Comparison of ENCODE assay signal across 15 cellular contexts in genomic region chr5:118722165-118723020, GRCh38.
DNase-seq lines count a peak whose midpoint lies in the region; ATAC-seq and TF ChIP-seq lines count a peak whose summit lies in the region.
"Had no signal": no experiment of that assay in that cellular context is flagged by ENCODE, and none has a peak within 500 bp of the region (broad histone marks: within the 10 kb centered on the region; RNA-seq: fewer than 3 reads in every experiment).

No MANE protein-coding gene starts in this region.

- ATAC-seq in GM19438 (IDR thresholded peaks at IDR 0.05; ENCODE audit: low read depth, unreplicated experiment), result peak; percentile 53
- ATAC-seq in HG02763 (IDR thresholded peaks at IDR 0.05; ENCODE audit: unreplicated experiment), result peak; percentile 60
- ATAC-seq in HG03432 (IDR thresholded peaks at IDR 0.05; ENCODE audit: unreplicated experiment), result peak; percentile 68
- ATAC-seq: A549 had no signal

- in situ Hi-C loops in KBM-7 (cut with MboI; ENCODE audit: low pct_unique_long_range_greater_than_20kb, low sequenced_read_pairs), result no loop called here

- DNase-seq in GM12864 (ENCODE audit: low read depth) (peak; percentile 40), NCI-H2081 (lab: John Stamatoyannopoulos, UW) (no peak), KBM-7 (no peak), inferior parietal cortex (ENCODE audit: extremely low spot score) (no peak), NCI-H187 treated with DMSO at 0.1 percent for 48 hours (lab: John Stamatoyannopoulos, UW) (no peak)
- DNase-seq: activated naive CD8-positive, alpha-beta T cell treated with anti-CD3 and anti-CD28 coated beads, Interleukin-2, amount 10 ng/mL, durations not matched to agents 7 days and 5 days; DMS53; kidney glomerular epithelial cell; NCI-H187; T-helper 1 cell had no signal

- H3K4me3 ChIP-seq in GM12864 (ENCODE audit: low read depth, low read length), result no peak overlapping the region
- H3K4me3 ChIP-seq: A549, coronary artery had no signal

- TF ChIP-seq CTCF in GM12864 (IDR thresholded peaks at IDR 0.05; ENCODE audit: low read depth, low read length, missing control alignments), result no peak
